ENCODE assay signal across 8 cellular contexts in the genomic region with DNA sequence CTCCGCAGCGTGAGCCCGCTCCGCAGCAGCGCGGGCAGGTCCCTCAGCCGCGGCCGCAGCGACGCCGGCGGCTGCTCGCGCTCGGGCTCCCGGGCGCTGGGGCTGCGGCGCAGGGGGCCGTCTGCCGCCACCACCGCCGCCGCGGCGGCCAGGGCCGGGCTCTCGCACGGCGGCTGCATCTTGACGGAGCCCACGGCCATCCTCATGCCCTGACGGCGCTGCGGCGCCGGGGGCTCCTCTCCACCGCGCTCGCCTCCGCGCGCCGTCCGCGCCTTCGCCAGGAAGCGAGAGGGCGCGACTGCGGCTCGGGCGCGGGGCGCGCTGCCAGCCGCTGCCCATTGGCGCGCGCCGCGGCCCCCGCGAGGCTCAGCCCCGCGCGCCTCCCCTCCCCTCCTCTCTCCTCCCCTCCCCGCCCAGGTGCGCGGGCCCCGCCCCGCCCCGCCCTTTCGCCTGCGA. TPM values are rescaled to one million over a fixed set of nuclear protein-coding genes. Genes with fewer than 3 reads are reported as not detected.
DNase-seq lines count a peak whose midpoint lies in the region; ATAC-seq, FAIRE-seq and TF ChIP-seq lines count a peak whose summit lies in the region.

A gene with protein sequence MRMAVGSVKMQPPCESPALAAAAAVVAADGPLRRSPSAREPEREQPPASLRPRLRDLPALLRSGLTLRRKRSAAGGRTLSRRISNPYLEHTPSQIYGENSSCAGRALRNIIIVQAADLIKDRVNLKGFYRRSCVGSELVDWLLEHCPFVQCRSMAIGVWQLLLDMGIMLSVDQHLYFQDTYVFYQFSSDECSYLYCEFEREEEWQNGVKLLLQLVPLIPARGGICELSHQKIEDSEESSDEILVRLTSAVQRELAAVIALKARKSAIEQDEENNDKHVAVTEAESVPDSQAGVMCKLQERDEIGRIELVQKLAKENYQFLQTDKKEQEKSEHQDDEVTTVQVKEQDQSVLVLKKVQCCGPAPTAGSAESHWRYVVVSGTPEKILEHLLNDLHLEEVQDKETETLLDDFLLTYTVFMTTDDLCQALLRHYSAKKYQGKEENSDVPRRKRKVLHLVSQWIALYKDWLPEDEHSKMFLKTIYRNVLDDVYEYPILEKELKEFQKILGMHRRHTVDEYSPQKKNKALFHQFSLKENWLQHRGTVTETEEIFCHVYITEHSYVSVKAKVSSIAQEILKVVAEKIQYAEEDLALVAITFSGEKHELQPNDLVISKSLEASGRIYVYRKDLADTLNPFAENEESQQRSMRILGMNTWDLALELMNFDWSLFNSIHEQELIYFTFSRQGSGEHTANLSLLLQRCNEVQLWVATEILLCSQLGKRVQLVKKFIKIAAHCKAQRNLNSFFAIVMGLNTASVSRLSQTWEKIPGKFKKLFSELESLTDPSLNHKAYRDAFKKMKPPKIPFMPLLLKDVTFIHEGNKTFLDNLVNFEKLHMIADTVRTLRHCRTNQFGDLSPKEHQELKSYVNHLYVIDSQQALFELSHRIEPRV (minus strand): TSS at position 300 of the 456 bp plus-strand sequence. CDS start 94 bp downstream, at position 206.

- no peaks in the 10 kb centered on the region for H3K36me3 Mint-ChIP-seq in activated CD4-positive, alpha-beta T cell treated with anti-CD3 and anti-CD28 coated beads for 36 hours (ENCODE audit: low read depth)
- peaks cover 13 to 35% (median 17%) of the 10 kb centered on the region in 3 experiments for H3K36me3 Mint-ChIP-seq in H9 (ENCODE audit: insufficient read depth in 1 of 3, low read depth in 3 of 3)
- H3K36me3 Mint-ChIP-seq in immature natural killer cell = peaks cover 4% of the 10 kb centered on the region in 3 donors
- H3K36me3 Mint-ChIP-seq in stimulated activated naive CD8-positive, alpha-beta T cell treated with anti-CD3 and anti-CD28 coated beads, Interleukin-15, Interleukin-2, amounts not matched to agents 100 ng/mL and 50 ng/mL, for 24 hours (ENCODE audit: low read depth) = no peaks in the 10 kb centered on the region

- FAIRE-seq in GM12878 (lab: Jason Lieb, UNC) = no peak

- H3T11ph ChIP-seq in H9 (ENCODE audit: low read length) = no peak within 1 kb of the TSS

- H3K18ac ChIP-seq in H9 (ENCODE audit: insufficient read length, low read depth, low read length) = no peak within 1 kb of the TSS

- no peaks in the 10 kb centered on the region for H3K9me3 Mint-ChIP-seq in activated CD4-positive, alpha-beta T cell treated with anti-CD3 and anti-CD28 coated beads for 36 hours (ENCODE audit: low read depth)
- H3K9me3 Mint-ChIP-seq in H9 = peaks cover 8 to 12% of the 10 kb centered on the region in 2 experiments
- peaks cover 0 to 7% (median 2%) of the 10 kb centered on the region in 6 donors for H3K9me3 Mint-ChIP-seq in immature natural killer cell
- H3K9me3 Mint-ChIP-seq in stimulated activated naive CD8-positive, alpha-beta T cell treated with anti-CD3 and anti-CD28 coated beads, Interleukin-15, Interleukin-2, amounts not matched to agents 100 ng/mL and 50 ng/mL, for 24 hours = peaks cover 12% of the 10 kb centered on the region

- H3K27me3 ChIP-seq in H9 (ENCODE audit: insufficient read depth, low read length) (no peaks in the 10 kb centered on the region), GM12878 (replicated peaks in 1 of 2; ENCODE audit: control insufficient read depth in 2 of 2, insufficient read depth in 2 of 2, low read length in 1 of 2) (peaks cover 0 to 4% of the 10 kb centered on the region in 2 experiments; a peak in 2 of 4 replicates)

- POLR2A ChIA-PET in activated CD4-positive, alpha-beta T cell treated with anti-CD3 and anti-CD28 coated beads for 36 hours (lab: Charles Lee) = no interaction called here
- POLR2A ChIA-PET in GM12878 (lab: Charles Lee) = interaction anchor here (1.1 kb wide), 1 partner anchor 11 kb away, joined by 3 read pairs; no protein-coding TSS in a partner anchor

- peak within 1 kb of the TSS; percentile 90 for H3K4me3 ChIP-seq in GM12878

- H2AFZ ChIP-seq in H9 (ENCODE audit: low read length) (no peak within 1 kb of the TSS), GM12878 (ENCODE audit: control insufficient read depth, low read depth, low read length) (peak within 1 kb of the TSS; percentile 51)

- no peak within 1 kb of the TSS for H4K5ac ChIP-seq in H9 (ENCODE audit: insufficient read length, low read depth, low read length)

- no peak for TF ChIP-seq RAD21 in GM12878 (IDR thresholded peaks at IDR 0.05; ENCODE audit: insufficient read depth, low read depth, low read length)

- H4K8ac ChIP-seq in H9 (replicated peaks; ENCODE audit: insufficient read length, low read depth, low read length) = no peak within 1 kb of the TSS

- H2BK5ac ChIP-seq in H9 (ENCODE audit: insufficient read length, low read length) = no peak within 1 kb of the TSS

- peaks cover 41% of the 10 kb centered on the region for H3K27me3 Mint-ChIP-seq in activated CD4-positive, alpha-beta T cell treated with anti-CD3 and anti-CD28 coated beads for 36 hours
- H3K27me3 Mint-ChIP-seq in H9 (ENCODE audit: low read depth) (peaks cover 22% of the 10 kb centered on the region), immature natural killer cell (ENCODE audit: low read depth in 3 of 3) (peaks cover 2 to 27% (median 4%) of the 10 kb centered on the region in 3 donors)
- peaks cover 44% of the 10 kb centered on the region for H3K27me3 Mint-ChIP-seq in stimulated activated naive CD8-positive, alpha-beta T cell treated with anti-CD3 and anti-CD28 coated beads, Interleukin-15, Interleukin-2, amounts not matched to agents 100 ng/mL and 50 ng/mL, for 24 hours

- H2AK5ac ChIP-seq in H9 (ENCODE audit: insufficient read length, low read length) = no peak within 1 kb of the TSS

- no CpG with 5 or more reads among the region's 76 CpGs for WGBS in H9 (ENCODE audit: extremely low coverage, insufficient read length, low lambda C conversion rate)
- WGBS in GM12878 (ENCODE audit: insufficient coverage, insufficient replicate concordance, low lambda C conversion rate, missing lambda C conversion rate) = under 1% methylated on average over 18 of the region's 76 CpGs

- H3K56ac ChIP-seq in H9 (ENCODE audit: insufficient read length, low read depth, low read length) = no peak within 1 kb of the TSS

- no peak within 1 kb of the TSS for H4K91ac ChIP-seq in H9 (ENCODE audit: insufficient read length, low read depth, low read length)

- no peak within 1 kb of the TSS for H3K27ac ChIP-seq in H9 (ENCODE audit: insufficient read length, low read depth, low read length)
- no peak within 1 kb of the TSS for H3K27ac ChIP-seq in GM12878 (ENCODE audit: control insufficient read depth, insufficient read depth)

- H3K23me2 ChIP-seq in H9 (ENCODE audit: insufficient read length, low read depth, low read length, poor library complexity, severe bottlenecking) = peaks cover 9% of the 10 kb centered on the region

- H2BK120ac ChIP-seq in H9 (ENCODE audit: low read depth, low read length, poor library complexity, severe bottlenecking) = no peak within 1 kb of the TSS

- H2BK12ac ChIP-seq in H9 (ENCODE audit: insufficient read length, low read depth, low read length) = no peak within 1 kb of the TSS

- BruUV-seq in GM12878 (replicated peaks; lab: Mats Ljungman, UMichigan) = no TSS peak

- H2BK15ac ChIP-seq in H9 (ENCODE audit: low read depth, low read length) = no peak within 1 kb of the TSS

- TF ChIP-seq EP300 in GM12878 (IDR thresholded peaks at IDR 0.05; ENCODE audit: borderline replicate concordance in 1 of 2, control insufficient read depth in 1 of 2, low read depth in 2 of 2, low read length in 2 of 2) = no peak

- no peak within 1 kb of the TSS for H2BK20ac ChIP-seq in H9 (ENCODE audit: low read depth, low read length, poor library complexity, severe bottlenecking)

- H3K9me3 ChIP-seq in H9 (ENCODE audit: control insufficient read depth, low read depth, low read length) (no peaks in the 10 kb centered on the region), GM12878 (replicated peaks; ENCODE audit: control insufficient read depth, insufficient read depth, low read length) (peaks cover 10% of the 10 kb centered on the region; the same call in 2 of the 3 replicates)

- H3K36me3 ChIP-seq in GM12878 (ENCODE audit: control insufficient read depth in 2 of 2, insufficient read depth in 2 of 2, low read length in 1 of 2) = no peaks in the 10 kb centered on the region

- RAD21 ChIA-PET in GM12878 (lab: Charles Lee; ENCODE audit: unreplicated experiment) = no interaction called here

- H3K4me1 Mint-ChIP-seq in activated CD4-positive, alpha-beta T cell treated with anti-CD3 and anti-CD28 coated beads for 36 hours = peaks cover 6% of the 10 kb centered on the region
- H3K4me1 Mint-ChIP-seq in H9 (peaks cover 19 to 21% of the 10 kb centered on the region in 2 experiments), immature natural killer cell (peaks cover 6 to 11% of the 10 kb centered on the region in 2 donors)
- no peaks in the 10 kb centered on the region for H3K4me1 Mint-ChIP-seq in stimulated activated naive CD8-positive, alpha-beta T cell treated with anti-CD3 and anti-CD28 coated beads, Interleukin-15, Interleukin-2, amounts not matched to agents 100 ng/mL and 50 ng/mL, for 24 hours (ENCODE audit: low read depth)

- H3K4me1 ChIP-seq in H9 (ENCODE audit: insufficient read depth, low read length) (peaks cover 4% of the 10 kb centered on the region; the same call in 1 of the 2 replicates), GM12878 (ENCODE audit: control insufficient read depth, insufficient read depth, low read length) (peaks cover 2% of the 10 kb centered on the region; the same call in 1 of the 2 replicates)

- H3K79me1 ChIP-seq in H9 (ENCODE audit: insufficient read depth, low read depth, low read length, poor library complexity, severe bottlenecking) = no peaks in the 10 kb centered on the region

- SMC1A ChIA-PET in GM12878 (lab: Charles Lee; ENCODE audit: uncharacterized antibody, unreplicated experiment) = interaction anchor here (1.1 to 2.7 kb wide), 3 partner anchors 63 to 176 kb away, joined by 3 to 6 read pairs (median 3); no protein-coding TSS in a partner anchor

- peak; percentile 49 for TF ChIP-seq POLR2A in GM12878 (IDR thresholded peaks at IDR 0.05; ENCODE audit: low read depth, low read length)

- H4K20me1 ChIP-seq in H9 (ENCODE audit: control insufficient read depth, insufficient read depth, insufficient read length) (no peaks in the 10 kb centered on the region), GM12878 (ENCODE audit: control insufficient read depth, insufficient read depth) (no peaks in the 10 kb centered on the region)

- peak; percentile 78 for ATAC-seq in activated CD4-positive, alpha-beta T cell treated with anti-CD3 and anti-CD28 coated beads for 36 hours
- ATAC-seq in GM12878 = peak; percentile 72

- H3K79me2 ChIP-seq in H9 (ENCODE audit: insufficient read depth, low read length) (peaks cover 5% of the 10 kb centered on the region; the same call in 1 of the 2 replicates), GM12878 (ENCODE audit: control insufficient read depth, insufficient read depth, low read length) (peaks cover 30% of the 10 kb centered on the region)

- CTCF ChIA-PET in activated CD4-positive, alpha-beta T cell treated with anti-CD3 and anti-CD28 coated beads for 36 hours (lab: Charles Lee) = no interaction called here
- CTCF ChIA-PET in GM12878 (lab: Yijun Ruan, JAX) = no interaction called here

- DNase-seq in activated CD4-positive, alpha-beta T cell treated with anti-CD3 and anti-CD28 coated beads for 36 hours = peak; percentile 41
- no peak for DNase-seq in activated CD4-positive, alpha-beta T cell treated with anti-CD3 and anti-CD28 coated beads for 1 hour
- DNase-seq in H9 = peak; percentile 60
- DNase-seq in NCI-H2107 (lab: John Stamatoyannopoulos, UW) = peak; percentile 34
- DNase-seq in GM12878 (ENCODE audit: low read depth, low spot score) = no peak
- DNase-seq in immature natural killer cell = no peak
- DNase-seq in stimulated activated CD8-positive, alpha-beta memory T cell treated with anti-CD3 and anti-CD28 coated beads, Interleukin-4, amount 100 ng/mL, for 48 hours = no peak

- intact Hi-C loops in activated CD4-positive, alpha-beta T cell treated with anti-CD3 and anti-CD28 coated beads for 36 hours (cut with DNase I, micrococcal nuclease) = loop anchor here in 1 of 2 experiments (5.0 kb wide), 1 partner anchor 145 kb away; a partner anchor contains a TSS
- intact Hi-C loops in GM12878 (cut with micrococcal nuclease; ENCODE audit: unreplicated experiment) = no loop called here

- H3K9ac ChIP-seq in H9 (ENCODE audit: extremely low read depth, insufficient read length, low read length) = peak within 1 kb of the TSS; percentile 46
- peak within 1 kb of the TSS; percentile 49 for H3K9ac ChIP-seq in GM12878 (ENCODE audit: control insufficient read depth, insufficient read depth, low read length)

- no peak within 1 kb of the TSS for H3K27ac Mint-ChIP-seq in activated CD4-positive, alpha-beta T cell treated with anti-CD3 and anti-CD28 coated beads for 36 hours
- H3K27ac Mint-ChIP-seq in H9 = no peak within 1 kb of the TSS; a peak in 1 of 7 replicates
- H3K27ac Mint-ChIP-seq in immature natural killer cell = no peak within 1 kb of the TSS
- no peak within 1 kb of the TSS for H3K27ac Mint-ChIP-seq in stimulated activated naive CD8-positive, alpha-beta T cell treated with anti-CD3 and anti-CD28 coated beads, Interleukin-15, Interleukin-2, amounts not matched to agents 100 ng/mL and 50 ng/mL, for 24 hours

- no peak within 1 kb of the TSS; the same call in 1 of the 2 replicates for H3K14ac ChIP-seq in H9 (ENCODE audit: insufficient read depth, low read length)

- in situ Hi-C loops in GM12878 (cut with MboI) = no loop called here

- TF ChIP-seq CTCF in H9 (conservative IDR thresholded peaks at IDR 0.05) (no peak), GM12878 (IDR thresholded peaks at IDR 0.05 in 2 of 3, conservative IDR thresholded peaks at IDR 0.05 in 1 of 3; ENCODE audit: control insufficient read depth in 2 of 3, extremely low read depth in 1 of 3, insufficient read depth in 1 of 3, low read depth in 3 of 3, low read length in 3 of 3) (no peak)

- H3K4ac ChIP-seq in H9 (ENCODE audit: low read depth, low read length) = no peak within 1 kb of the TSS

- H3K4me2 ChIP-seq in H9 (ENCODE audit: insufficient read depth, insufficient read length, low read length) = peak within 1 kb of the TSS; percentile 82
- H3K4me2 ChIP-seq in GM12878 (ENCODE audit: control insufficient read depth, insufficient read depth) = peak within 1 kb of the TSS; percentile 75

- no peak within 1 kb of the TSS for H3K23ac ChIP-seq in H9 (ENCODE audit: insufficient read length, low read depth, low read length)

- peak within 1 kb of the TSS; percentile 60 for H3K4me3 Mint-ChIP-seq in activated CD4-positive, alpha-beta T cell treated with anti-CD3 and anti-CD28 coated beads for 36 hours
- peak within 1 kb of the TSS; percentile 71 to 90 for H3K4me3 Mint-ChIP-seq in H9
- H3K4me3 Mint-ChIP-seq in immature natural killer cell = peak within 1 kb of the TSS; percentile 52 to 82 (median 65)
- H3K4me3 Mint-ChIP-seq in stimulated activated naive CD8-positive, alpha-beta T cell treated with anti-CD3 and anti-CD28 coated beads, Interleukin-15, Interleukin-2, amounts not matched to agents 100 ng/mL and 50 ng/mL, for 24 hours = peak within 1 kb of the TSS; percentile 72

RNA-seq across cellular contexts. Expression of the gene that starts here (rescaled TPM):
- total RNA-seq in activated CD4-positive, alpha-beta T cell treated with anti-CD3 and anti-CD28 coated beads for 36 hours = 1 to 10 TPM; 1.3 to 1.5 TPM
- total RNA-seq in H9 (2021) (13.3 and 14.4 TPM in 2 replicates), GM12878 (2014; rRNA removed) (1.9 and 2.2 TPM in 2 replicates), GM12878 (2014; rRNA removed; fragmentation: Illumina TruSeq; extraction: Trizol) (3.2 and 4.2 TPM in 2 replicates), GM12878 (2021) (4.0 and 4.3 TPM in 2 replicates)
- total RNA-seq in GM12878 (2013; cell fraction: nucleolus; rRNA removed) = 20.1 and 24.4 TPM in 2 replicates
- polyA plus RNA-seq in GM12878 (2011; ENCODE audit: low read depth) = 1.8 TPM
- polyA plus RNA-seq in GM12878 (2011; rRNA removed) (0.56 and 0.57 TPM in 2 replicates), GM12878 (2014; fragmentation: Illumina TruSeq; extraction: Trizol) (1.6 and 1.9 TPM in 2 replicates), GM12878 (2014; fragmentation: Nextera tagmentation; extraction: Ambion mirVana) (under 1 TPM; 0.38 to 0.39 TPM), GM12878 (2014; rRNA removed) (1.7 and 1.8 TPM in 2 replicates), GM12878 (2016; fragmentation: Nextera tagmentation; extraction: Ambion mirVana) (under 1 TPM in 1 of 2 experiments, not detected in 1; 0.88 TPM), immature natural killer cell (under 1 TPM in 1 of 3 donors, not detected in 2; 0.11 TPM)
- polyA plus RNA-seq in GM12878 (2011; cell fraction: cytosol; rRNA removed) = 0.18 and 0.39 TPM in 2 replicates
- 0.88 and 0.95 TPM in 2 replicates for polyA plus RNA-seq in GM12878 (2011; cell fraction: nucleus; rRNA removed)
- 1.3 and 2.2 TPM in 2 replicates for polyA plus RNA-seq in GM12878 (2012)
- polyA minus RNA-seq in GM12878 (2011; rRNA and poly(A)+ RNA removed) = 1.9 and 2.7 TPM in 2 replicates
- 0.52 and 0.53 TPM in 2 replicates for polyA minus RNA-seq in GM12878 (2011; cell fraction: cytosol; rRNA and poly(A)+ RNA removed)
- 4.6 and 5.3 TPM in 2 replicates for polyA minus RNA-seq in GM12878 (2011; cell fraction: nucleus; rRNA and poly(A)+ RNA removed)

Comparison
In these comparisons a context has a peak if more than half of its experiments do, and no peak if none do; other contexts are left out.
1. DNase-seq: peak in activated CD4-positive, alpha-beta T cell treated with anti-CD3 and anti-CD28 coated beads for 36 hours (single experiment), H9 (single experiment) and NCI-H2107 (single experiment); none in activated CD4-positive, alpha-beta T cell treated with anti-CD3 and anti-CD28 coated beads for 1 hour (single experiment), GM12878 (single experiment), immature natural killer cell (0 of 3) and stimulated activated CD8-positive, alpha-beta memory T cell treated with anti-CD3 and anti-CD28 coated beads, Interleukin-4, amount 100 ng/mL, for 48 hours (single experiment).
2. Peak in every context shown above with its lines, with median percentiles within 50 percentile points of each other: H3K4me3 Mint-ChIP-seq.